Comparison of ENCODE assay signal across 17 cellular contexts in the genomic region with DNA sequence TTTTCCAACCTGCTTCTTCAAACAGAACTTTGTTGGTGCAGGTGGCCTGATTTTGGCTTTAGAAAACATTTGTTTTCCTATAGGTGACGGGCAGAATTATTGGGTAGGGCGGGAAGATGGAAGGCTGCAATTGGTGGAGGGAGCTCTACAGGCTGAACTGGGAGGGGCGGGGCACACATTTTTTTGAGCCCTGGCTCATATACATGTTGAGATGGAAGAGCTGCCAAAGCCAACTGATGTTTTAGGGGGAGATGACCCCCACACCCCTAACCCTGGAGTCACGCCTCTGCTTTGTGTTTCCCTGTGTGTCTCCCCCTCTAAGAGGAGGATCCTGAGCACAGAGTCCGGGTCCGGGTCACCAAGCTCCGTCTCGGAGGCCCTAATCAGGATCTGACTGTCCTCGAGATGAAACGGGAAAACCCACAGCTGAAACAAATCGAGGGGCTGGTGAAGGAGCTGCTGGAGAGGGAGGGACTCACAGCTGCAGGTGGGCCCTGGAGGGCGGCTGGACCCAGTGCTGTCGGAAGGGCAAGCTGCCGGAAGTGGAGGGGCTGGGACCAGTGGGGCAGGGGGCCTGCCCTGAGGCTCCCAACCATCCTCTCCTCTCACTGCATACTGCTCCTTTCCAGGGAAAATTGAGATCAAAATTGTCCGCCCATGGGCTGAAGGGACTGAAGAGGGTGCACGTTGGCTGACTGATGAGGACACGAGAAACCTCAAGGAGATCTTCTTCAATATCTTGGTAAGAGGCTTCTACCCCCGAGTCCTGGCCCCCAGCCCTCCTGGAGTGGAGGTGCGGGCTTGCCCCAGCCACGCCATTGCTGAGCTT. TPM values are rescaled to one million over a fixed set of nuclear protein-coding genes. Genes with fewer than 3 reads are reported as not detected.
DNase-seq lines count a peak whose midpoint lies in the region; ATAC-seq and TF ChIP-seq lines count a peak whose summit lies in the region.
"Had no signal": no experiment of that assay in that cellular context is flagged by ENCODE, and none has a peak within 500 bp of the region (broad histone marks: within the 10 kb centered on the region; RNA-seq: fewer than 3 reads in every experiment).

No MANE protein-coding gene starts in this region.

- peak; percentile 16 to 17 for DNase-seq in activated T-cell treated with anti-CD3 and anti-CD28 coated beads, Interleukin-2, amount 50 U/mL, for 48 hours
- no peak for DNase-seq in activated T-cell treated with anti-CD3 and anti-CD28 coated beads, Interleukin-2, amount 50 U/mL, for 72 hours
- DNase-seq in GM10248 (ENCODE audit: extremely low spot score) (peak; percentile 10), osteocyte (ENCODE audit: extremely low spot score, unreplicated experiment) (peak; percentile 82), RWPE1 (ENCODE audit: low spot score) (no peak), HPDE6-E6E7 (ENCODE audit: extremely low spot score) (no peak)
- DNase-seq: DND-41, GF-D8, Kasumi-1, NCI-H1105 treated with DMSO at 0.1 percent for 48 hours, NCI-H187, NCI-H82, Right ventricle myocardium superior had no signal

- H3K4me3 Mint-ChIP-seq in activated T-cell treated with anti-CD3 and anti-CD28 coated beads, Interleukin-2, amount 50 U/mL, for 72 hours, result no peak overlapping the region
- no peak overlapping the region for H3K4me3 Mint-ChIP-seq in activated T-helper 17 cell treated with anti-CD3 and anti-CD28 coated beads, Interleukin-2, amount 50 U/mL, for 72 hours
- H3K4me3 Mint-ChIP-seq in osteocyte (ENCODE audit: unreplicated experiment), result no peak overlapping the region

- H3K27ac ChIP-seq in RWPE1, result no peak overlapping the region

- no peaks in the 10 kb centered on the region for H3K9me3 Mint-ChIP-seq in activated T-cell treated with anti-CD3 and anti-CD28 coated beads, Interleukin-2, amount 50 U/mL, for 72 hours
- no peaks in the 10 kb centered on the region for H3K9me3 Mint-ChIP-seq in activated T-helper 17 cell treated with anti-CD3 and anti-CD28 coated beads, Interleukin-2, amount 50 U/mL, for 72 hours
- H3K9me3 Mint-ChIP-seq in osteocyte (ENCODE audit: unreplicated experiment), result no peaks in the 10 kb centered on the region

- POLR2A ChIA-PET in GM10248 (lab: Yijun Ruan, JAX) (no interaction called here), RWPE1 (lab: Yijun Ruan, JAX; ENCODE audit: low non-redundant PET) (interaction anchor here (0.5 kb wide), 1 partner anchor 62 kb away, joined by 4 read pairs; a partner anchor contains a TSS)

- ATAC-seq in activated T-cell treated with anti-CD3 and anti-CD28 coated beads, Interleukin-2, amount 50 U/mL, for 72 hours (replicated peaks in 1 of 2), result no peak
- no peak for ATAC-seq in activated T-helper 17 cell treated with anti-CD3 and anti-CD28 coated beads, Interleukin-2, amount 50 U/mL, for 72 hours (replicated peaks)
- ATAC-seq in HG02885 (IDR thresholded peaks at IDR 0.05; ENCODE audit: poor library complexity, unreplicated experiment), result no peak
- ATAC-seq: Panc1 had no signal

- H3K27me3 Mint-ChIP-seq in activated T-cell treated with anti-CD3 and anti-CD28 coated beads, Interleukin-2, amount 50 U/mL, for 72 hours (ENCODE audit: low read depth), result no peaks in the 10 kb centered on the region
- no peaks in the 10 kb centered on the region for H3K27me3 Mint-ChIP-seq in activated T-helper 17 cell treated with anti-CD3 and anti-CD28 coated beads, Interleukin-2, amount 50 U/mL, for 72 hours
- H3K27me3 Mint-ChIP-seq in osteocyte (ENCODE audit: unreplicated experiment), result no peaks in the 10 kb centered on the region

- CTCF ChIA-PET in GM10248 (lab: Yijun Ruan, JAX), result interaction anchor here (1.2 to 2.8 kb wide), 6 partner anchors 11 to 36 kb away, joined by 3 to 9 read pairs (median 5); a partner anchor contains a TSS
- CTCF ChIA-PET in RWPE1 (lab: Yijun Ruan, JAX), result interaction anchor here (0.6 kb wide), 1 partner anchor 116 kb away, joined by 4 read pairs; no protein-coding TSS in a partner anchor

- no peaks in the 10 kb centered on the region for H3K4me1 Mint-ChIP-seq in activated T-cell treated with anti-CD3 and anti-CD28 coated beads, Interleukin-2, amount 50 U/mL, for 72 hours (ENCODE audit: low read depth)
- H3K4me1 Mint-ChIP-seq in activated T-helper 17 cell treated with anti-CD3 and anti-CD28 coated beads, Interleukin-2, amount 50 U/mL, for 72 hours, result peaks cover 20% of the 10 kb centered on the region
- H3K4me1 Mint-ChIP-seq in osteocyte (ENCODE audit: unreplicated experiment), result peaks cover 13% of the 10 kb centered on the region

- TF ChIP-seq CTCF in GM10248 (IDR thresholded peaks at IDR 0.05; ENCODE audit: control extremely low read depth, extremely low read depth, low read depth, missing control alignments) (no peak), osteocyte (IDR thresholded peaks at IDR 0.05) (no peak), RWPE1 (conservative IDR thresholded peaks at IDR 0.05; ENCODE audit: low read depth) (no peak)

- peaks cover 4 to 17% of the 10 kb centered on the region in 2 donors for H3K36me3 Mint-ChIP-seq in activated T-cell treated with anti-CD3 and anti-CD28 coated beads, Interleukin-2, amount 50 U/mL, for 72 hours (ENCODE audit: insufficient read depth in 2 of 2)
- H3K36me3 Mint-ChIP-seq in activated T-helper 17 cell treated with anti-CD3 and anti-CD28 coated beads, Interleukin-2, amount 50 U/mL, for 72 hours (ENCODE audit: low read depth), result peaks cover 71% of the 10 kb centered on the region
- peaks cover 28% of the 10 kb centered on the region for H3K36me3 Mint-ChIP-seq in osteocyte (ENCODE audit: unreplicated experiment)

- H3K27ac Mint-ChIP-seq in activated T-cell treated with anti-CD3 and anti-CD28 coated beads, Interleukin-2, amount 50 U/mL, for 72 hours, result no peak overlapping the region
- peak overlapping the region; percentile 77 for H3K27ac Mint-ChIP-seq in activated T-helper 17 cell treated with anti-CD3 and anti-CD28 coated beads, Interleukin-2, amount 50 U/mL, for 72 hours
- H3K27ac Mint-ChIP-seq in osteocyte (ENCODE audit: unreplicated experiment), result no peak overlapping the region

RNA-seq across cellular contexts. Expression of a gene that starts 18.6 kb away (rescaled TPM):
- 10 to 100 TPM; 21.7 to 26.9 TPM for total RNA-seq in activated T-cell treated with anti-CD3 and anti-CD28 coated beads, Interleukin-2, amount 50 U/mL, for 72 hours
- total RNA-seq in activated T-helper 17 cell treated with anti-CD3 and anti-CD28 coated beads, Interleukin-2, amount 50 U/mL, for 72 hours, result 10 to 100 TPM; 34.9 to 52.0 TPM
- total RNA-seq in osteocyte, result 2.4 and 2.6 TPM in 2 replicates
- total RNA-seq: NCI-H460 had no signal

RNA-seq across cellular contexts. Expression of a gene that starts 24.8 kb away (rescaled TPM):
- 10 to 100 TPM; 18.2 to 19.6 TPM for total RNA-seq in activated T-cell treated with anti-CD3 and anti-CD28 coated beads, Interleukin-2, amount 50 U/mL, for 72 hours
- total RNA-seq in activated T-helper 17 cell treated with anti-CD3 and anti-CD28 coated beads, Interleukin-2, amount 50 U/mL, for 72 hours, result 10 to 100 TPM; 10.7 to 18.7 TPM
- total RNA-seq in osteocyte, result 36.2 and 37.4 TPM in 2 replicates

RNA-seq across cellular contexts. Expression of a gene that starts 26.1 kb away (rescaled TPM):
- total RNA-seq in activated T-cell treated with anti-CD3 and anti-CD28 coated beads, Interleukin-2, amount 50 U/mL, for 72 hours, result 100 to 1,000 TPM; 103 to 104 TPM
- 100 to 1,000 TPM; 107 to 114 TPM for total RNA-seq in activated T-helper 17 cell treated with anti-CD3 and anti-CD28 coated beads, Interleukin-2, amount 50 U/mL, for 72 hours
- 338 and 363 TPM in 2 replicates for total RNA-seq in osteocyte

RNA-seq across cellular contexts. Expression of a gene that starts 32.1 kb away (rescaled TPM):
- 100 to 1,000 TPM; 150 to 154 TPM for total RNA-seq in activated T-cell treated with anti-CD3 and anti-CD28 coated beads, Interleukin-2, amount 50 U/mL, for 72 hours
- total RNA-seq in activated T-helper 17 cell treated with anti-CD3 and anti-CD28 coated beads, Interleukin-2, amount 50 U/mL, for 72 hours, result 100 to 1,000 TPM; 132 to 242 TPM
- total RNA-seq in osteocyte, result 137 and 142 TPM in 2 replicates

RNA-seq across cellular contexts. Expression of a gene that starts 34.9 kb away (rescaled TPM):
- total RNA-seq in activated T-cell treated with anti-CD3 and anti-CD28 coated beads, Interleukin-2, amount 50 U/mL, for 72 hours, result 10 to 100 TPM; 30.2 to 32.9 TPM
- 10 to 100 TPM; 22.5 to 26.9 TPM for total RNA-seq in activated T-helper 17 cell treated with anti-CD3 and anti-CD28 coated beads, Interleukin-2, amount 50 U/mL, for 72 hours
- 19.2 and 21.1 TPM in 2 replicates for total RNA-seq in osteocyte

Comparison
In these comparisons a context has a peak if more than half of its experiments do, and no peak if none do; other contexts are left out.
1. DNase-seq: peak in activated T-cell treated with anti-CD3 and anti-CD28 coated beads, Interleukin-2, amount 50 U/mL, for 48 hours (2 of 2), GM10248 (single experiment) and osteocyte (single experiment); none in activated T-cell treated with anti-CD3 and anti-CD28 coated beads, Interleukin-2, amount 50 U/mL, for 72 hours (0 of 2), RWPE1 (single experiment) and HPDE6-E6E7 (single experiment).